ENCODE assay signal across 1 cellular context in genomic region chr4:1633993-1634392, GRCh38.
TF ChIP-seq lines count a peak whose summit lies in the region.

No MANE protein-coding gene starts in this region.

TF ChIP-seq in HepG2, 621 proteins besides CTCF, POLR2A, EP300 and RAD21 (continued from another document):
- peak; percentile 44 for TF ChIP-seq ZNF687 (CRISPR knock-in tag; IDR thresholded peaks at IDR 0.05)
- TF ChIP-seq MED1 (CRISPR knock-in tag; IDR thresholded peaks at IDR 0.05), result no peak
- no peak for TF ChIP-seq ZNF383 (CRISPR knock-in tag; IDR thresholded peaks at IDR 0.05; ENCODE audit: borderline replicate concordance)
- TF ChIP-seq GPN1 (CRISPR knock-in tag; IDR thresholded peaks at IDR 0.05; ENCODE audit: borderline replicate concordance), result no peak
- no peak for TF ChIP-seq GABPA (IDR thresholded peaks at IDR 0.05; ENCODE audit: low read depth, low read length)
- no peak for TF ChIP-seq GABPA (CRISPR knock-in tag; IDR thresholded peaks at IDR 0.05; ENCODE audit: low read depth)
- no peak for TF ChIP-seq HDAC1 (CRISPR knock-in tag; IDR thresholded peaks at IDR 0.05)
- no peak for TF ChIP-seq MBD4 (IDR thresholded peaks at IDR 0.05; ENCODE audit: borderline replicate concordance, low read length)
- TF ChIP-seq CHCHD3 (CRISPR knock-in tag; IDR thresholded peaks at IDR 0.05), result no peak
- TF ChIP-seq HNF4A (CRISPR knock-in tag; IDR thresholded peaks at IDR 0.05), result peak; percentile 34
- no peak for TF ChIP-seq MEIS2 (CRISPR knock-in tag; IDR thresholded peaks at IDR 0.05)
- no peak for TF ChIP-seq SAP130 (CRISPR knock-in tag; IDR thresholded peaks at IDR 0.05; ENCODE audit: low read depth)
TF ChIP-seq in HepG2: peak in this region for 11.
